Comparison of ENCODE assay signal across 1 cellular context in genomic region chr2:157938556-157938955, GRCh38.
TF ChIP-seq lines count a peak whose summit lies in the region.

No MANE protein-coding gene starts in this region.

TF ChIP-seq in K562, 482 proteins besides CTCF, POLR2A, EP300 and RAD21 (continued from another document):
- no peak for TF ChIP-seq ZNF609 (CRISPR knock-in tag; IDR thresholded peaks at IDR 0.05; ENCODE audit: borderline replicate concordance)
- TF ChIP-seq ESRRB (CRISPR knock-in tag; IDR thresholded peaks at IDR 0.05; ENCODE audit: borderline replicate concordance), result no peak
- 0 out of 2 replicates have a peak, but pooled peaks have one; percentile 61 for TF ChIP-seq ZNF695 (CRISPR knock-in tag; IDR thresholded peaks at IDR 0.05)
- no peak for TF ChIP-seq C11orf30 (IDR thresholded peaks at IDR 0.05; ENCODE audit: low read depth)
- no peak for TF ChIP-seq CSDE1 (IDR thresholded peaks at IDR 0.05)
- TF ChIP-seq ZNF239 (CRISPR knock-in tag; IDR thresholded peaks at IDR 0.05), result peak; percentile 37; the same call in 1 of the 2 replicates
- no peak for TF ChIP-seq KDM5B (IDR thresholded peaks at IDR 0.05; ENCODE audit: insufficient replicate concordance, low read depth, low read length)
- no peak for TF ChIP-seq RBM22 (IDR thresholded peaks at IDR 0.05; ENCODE audit: low read depth, low read length, poor library complexity, severe bottlenecking)
- no peak for TF ChIP-seq ETV5 (CRISPR knock-in tag; IDR thresholded peaks at IDR 0.05; ENCODE audit: low read depth)
- no peak for TF ChIP-seq ZNF696 (CRISPR knock-in tag; conservative IDR thresholded peaks at IDR 0.05)
- TF ChIP-seq, protein P1, sequence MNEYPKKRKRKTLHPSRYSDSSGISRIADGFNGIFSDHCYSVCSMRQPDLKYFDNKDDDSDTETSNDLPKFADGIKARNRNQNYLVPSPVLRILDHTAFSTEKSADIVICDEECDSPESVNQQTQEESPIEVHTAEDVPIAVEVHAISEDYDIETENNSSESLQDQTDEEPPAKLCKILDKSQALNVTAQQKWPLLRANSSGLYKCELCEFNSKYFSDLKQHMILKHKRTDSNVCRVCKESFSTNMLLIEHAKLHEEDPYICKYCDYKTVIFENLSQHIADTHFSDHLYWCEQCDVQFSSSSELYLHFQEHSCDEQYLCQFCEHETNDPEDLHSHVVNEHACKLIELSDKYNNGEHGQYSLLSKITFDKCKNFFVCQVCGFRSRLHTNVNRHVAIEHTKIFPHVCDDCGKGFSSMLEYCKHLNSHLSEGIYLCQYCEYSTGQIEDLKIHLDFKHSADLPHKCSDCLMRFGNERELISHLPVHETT (CRISPR knock-in tag; conservative IDR thresholded peaks at IDR 0.05 in 1 of 2, IDR thresholded peaks at IDR 0.05 in 1 of 2), result 0 out of 4 replicates have a peak, but pooled peaks of 1 of the 2 experiments have one; percentile 12
- 0 out of 2 replicates have a peak, but pooled peaks have one; percentile 21 for TF ChIP-seq ZNF766 (CRISPR knock-in tag; conservative IDR thresholded peaks at IDR 0.05)
- TF ChIP-seq, protein P2, sequence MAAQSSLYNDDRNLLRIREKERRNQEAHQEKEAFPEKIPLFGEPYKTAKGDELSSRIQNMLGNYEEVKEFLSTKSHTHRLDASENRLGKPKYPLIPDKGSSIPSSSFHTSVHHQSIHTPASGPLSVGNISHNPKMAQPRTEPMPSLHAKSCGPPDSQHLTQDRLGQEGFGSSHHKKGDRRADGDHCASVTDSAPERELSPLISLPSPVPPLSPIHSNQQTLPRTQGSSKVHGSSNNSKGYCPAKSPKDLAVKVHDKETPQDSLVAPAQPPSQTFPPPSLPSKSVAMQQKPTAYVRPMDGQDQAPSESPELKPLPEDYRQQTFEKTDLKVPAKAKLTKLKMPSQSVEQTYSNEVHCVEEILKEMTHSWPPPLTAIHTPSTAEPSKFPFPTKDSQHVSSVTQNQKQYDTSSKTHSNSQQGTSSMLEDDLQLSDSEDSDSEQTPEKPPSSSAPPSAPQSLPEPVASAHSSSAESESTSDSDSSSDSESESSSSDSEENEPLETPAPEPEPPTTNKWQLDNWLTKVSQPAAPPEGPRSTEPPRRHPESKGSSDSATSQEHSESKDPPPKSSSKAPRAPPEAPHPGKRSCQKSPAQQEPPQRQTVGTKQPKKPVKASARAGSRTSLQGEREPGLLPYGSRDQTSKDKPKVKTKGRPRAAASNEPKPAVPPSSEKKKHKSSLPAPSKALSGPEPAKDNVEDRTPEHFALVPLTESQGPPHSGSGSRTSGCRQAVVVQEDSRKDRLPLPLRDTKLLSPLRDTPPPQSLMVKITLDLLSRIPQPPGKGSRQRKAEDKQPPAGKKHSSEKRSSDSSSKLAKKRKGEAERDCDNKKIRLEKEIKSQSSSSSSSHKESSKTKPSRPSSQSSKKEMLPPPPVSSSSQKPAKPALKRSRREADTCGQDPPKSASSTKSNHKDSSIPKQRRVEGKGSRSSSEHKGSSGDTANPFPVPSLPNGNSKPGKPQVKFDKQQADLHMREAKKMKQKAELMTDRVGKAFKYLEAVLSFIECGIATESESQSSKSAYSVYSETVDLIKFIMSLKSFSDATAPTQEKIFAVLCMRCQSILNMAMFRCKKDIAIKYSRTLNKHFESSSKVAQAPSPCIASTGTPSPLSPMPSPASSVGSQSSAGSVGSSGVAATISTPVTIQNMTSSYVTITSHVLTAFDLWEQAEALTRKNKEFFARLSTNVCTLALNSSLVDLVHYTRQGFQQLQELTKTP (IDR thresholded peaks at IDR 0.05; ENCODE audit: low read depth in 1 of 2, partially characterized antibody in 2 of 2), result no peak
- TF ChIP-seq CHD2 (IDR thresholded peaks at IDR 0.05; ENCODE audit: low read depth, low read length), result no peak
